ENCODE assay signal across 1 cellular context in genomic region chr17:76493505-76494167, GRCh38.
TF ChIP-seq lines count a peak whose summit lies in the region.

No MANE protein-coding gene starts in this region.

TF ChIP-seq in endothelial cell of umbilical vein, 7 proteins besides CTCF, POLR2A, EP300 and RAD21:
- TF ChIP-seq JUN (IDR thresholded peaks at IDR 0.05; ENCODE audit: borderline replicate concordance, insufficient read depth, insufficient read length, low read depth) (no peak), MYC (IDR thresholded peaks at IDR 0.05; ENCODE audit: low read depth, low read length) (no peak), GATA2 (IDR thresholded peaks at IDR 0.05; ENCODE audit: insufficient read depth, insufficient read length, low read depth, low read length) (no peak), POLR2AphosphoS5 (IDR thresholded peaks at IDR 0.05; ENCODE audit: insufficient read depth, low read depth, low read length) (no peak), EZH2 (IDR thresholded peaks at IDR 0.05; ENCODE audit: borderline replicate concordance, low read depth, low read length, severe bottlenecking) (no peak), MAX (IDR thresholded peaks at IDR 0.05; ENCODE audit: insufficient read depth, insufficient read length) (no peak), FOS (IDR thresholded peaks at IDR 0.05; ENCODE audit: borderline replicate concordance, insufficient read depth, low read length) (no peak)
TF ChIP-seq in endothelial cell of umbilical vein: peak in this region for 0.
